17 cellular contexts compared by ENCODE assay signal in genomic region chr3:58988041-58988440, GRCh38.
DNase-seq lines count a peak whose midpoint lies in the region; ATAC-seq, FAIRE-seq and TF ChIP-seq lines count a peak whose summit lies in the region.
"Had no signal": no experiment of that assay in that cellular context is flagged by ENCODE, and none has a peak within 500 bp of the region (broad histone marks: within the 10 kb centered on the region; RNA-seq: fewer than 3 reads in every experiment).

No MANE protein-coding gene starts in this region.

- peaks cover 19% of the 10 kb centered on the region for H3K36me3 Mint-ChIP-seq in HFFc6 (ENCODE audit: low read depth)
- no peaks in the 10 kb centered on the region for H3K36me3 Mint-ChIP-seq in activated CD4-positive, alpha-beta T cell treated with anti-CD3 and anti-CD28 coated beads for 36 hours (ENCODE audit: low read depth)
- H3K36me3 Mint-ChIP-seq in mesothelial cell of epicardium = no peaks in the 10 kb centered on the region
- H3K36me3 Mint-ChIP-seq: CD14-positive monocyte; CD8-positive, alpha-beta T cell had no signal

- peaks cover 5% of the 10 kb centered on the region for H3K9me3 ChIP-seq in RWPE2 (ENCODE audit: severe bottlenecking)
- H3K9me3 ChIP-seq in keratinocyte (ENCODE audit: control insufficient read depth, low read depth, low read length) = no peaks in the 10 kb centered on the region

- H3K27ac Mint-ChIP-seq in HFFc6 (peak overlapping the region; percentile 85), mesothelial cell of epicardium (no peak overlapping the region)
- H3K27ac Mint-ChIP-seq in activated CD4-positive, alpha-beta T cell treated with anti-CD3 and anti-CD28 coated beads for 36 hours = no peak overlapping the region
- H3K27ac Mint-ChIP-seq: CD14-positive monocyte; CD8-positive, alpha-beta T cell had no signal

- CTCF ChIA-PET in activated CD4-positive, alpha-beta T cell treated with anti-CD3 and anti-CD28 coated beads for 36 hours (lab: Charles Lee) = interaction anchor here (0.6 kb wide), 1 partner anchor 667 kb away, joined by 3 read pairs; no protein-coding TSS in a partner anchor

- H3K4me2 ChIP-seq in keratinocyte (ENCODE audit: control insufficient read depth, extremely low read depth, insufficient read depth, low read depth, low read length) = no peak overlapping the region
- H3K4me2 ChIP-seq: A549 had no signal

- TF ChIP-seq CTCF in HFFc6 (IDR thresholded peaks at IDR 0.05) (no peak), RWPE2 (IDR thresholded peaks at IDR 0.05; ENCODE audit: poor library complexity, severe bottlenecking) (no peak), keratinocyte (optimal IDR thresholded peaks at IDR 0.05 in 1 of 3, IDR thresholded peaks at IDR 0.05 in 1 of 3, conservative IDR thresholded peaks at IDR 0.05 in 1 of 3; ENCODE audit: extremely low read depth in 1 of 3, insufficient read depth in 2 of 3, low read length in 3 of 3) (no peak), coronary artery (IDR thresholded peaks at IDR 0.05) (no peak), mesothelial cell of epicardium (IDR thresholded peaks at IDR 0.05; ENCODE audit: unreplicated experiment) (no peak)

- H3K36me3 ChIP-seq in RWPE2 (ENCODE audit: low read depth) (no peaks in the 10 kb centered on the region), keratinocyte (ENCODE audit: control insufficient read depth in 2 of 2, extremely low read depth in 1 of 2, insufficient read depth in 2 of 2, low read length in 2 of 2) (no peaks in the 10 kb centered on the region)

- H3K9me3 Mint-ChIP-seq in HFFc6 (peaks cover 6% of the 10 kb centered on the region; the same call in 1 of the 2 replicates), mesothelial cell of epicardium (peaks cover 13% of the 10 kb centered on the region)
- no peaks in the 10 kb centered on the region for H3K9me3 Mint-ChIP-seq in activated CD4-positive, alpha-beta T cell treated with anti-CD3 and anti-CD28 coated beads for 36 hours (ENCODE audit: low read depth)
- H3K9me3 Mint-ChIP-seq: CD14-positive monocyte; CD8-positive, alpha-beta T cell had no signal

- no peaks in the 10 kb centered on the region for H4K20me1 ChIP-seq in keratinocyte (ENCODE audit: control insufficient read depth, extremely low read depth, insufficient read depth, low read length)

- H3K27me3 Mint-ChIP-seq in HFFc6 (ENCODE audit: insufficient read depth) = no peaks in the 10 kb centered on the region
- H3K27me3 Mint-ChIP-seq in activated CD4-positive, alpha-beta T cell treated with anti-CD3 and anti-CD28 coated beads for 36 hours = peaks cover 9% of the 10 kb centered on the region
- no peaks in the 10 kb centered on the region for H3K27me3 Mint-ChIP-seq in mesothelial cell of epicardium (ENCODE audit: low read depth)

- H3K4me1 Mint-ChIP-seq in HFFc6 (ENCODE audit: low read depth) = peaks cover 56% of the 10 kb centered on the region
- H3K4me1 Mint-ChIP-seq in activated CD4-positive, alpha-beta T cell treated with anti-CD3 and anti-CD28 coated beads for 36 hours = no peaks in the 10 kb centered on the region
- no peaks in the 10 kb centered on the region for H3K4me1 Mint-ChIP-seq in mesothelial cell of epicardium
- H3K4me1 Mint-ChIP-seq: CD14-positive monocyte had no signal

- peaks cover 21% of the 10 kb centered on the region for H3K4me1 ChIP-seq in RWPE2 (ENCODE audit: insufficient read depth, poor library complexity, severe bottlenecking)
- H3K4me1 ChIP-seq in keratinocyte (ENCODE audit: control insufficient read depth, extremely low read depth, insufficient read depth, low read length) = peaks cover 20% of the 10 kb centered on the region
- H3K4me1 ChIP-seq: A549 had no signal

- H3K9ac ChIP-seq in keratinocyte (ENCODE audit: control insufficient read depth, extremely low read depth, insufficient read depth, low read length) = no peak overlapping the region

- intact Hi-C loops in activated CD4-positive, alpha-beta T cell treated with anti-CD3 and anti-CD28 coated beads for 36 hours (cut with DNase I, micrococcal nuclease) = no loop called here

- H3K9me1 ChIP-seq in keratinocyte (ENCODE audit: control insufficient read depth, extremely low read depth, insufficient read depth, low read length) = no peaks in the 10 kb centered on the region

- H3K4me3 ChIP-seq in RWPE2 (ENCODE audit: severe bottlenecking) (no peak overlapping the region), keratinocyte (ENCODE audit: control insufficient read depth in 2 of 3, extremely low read depth in 1 of 3, insufficient read depth in 2 of 3, low read depth in 1 of 3, low read length in 3 of 3) (no peak overlapping the region), coronary artery (no peak overlapping the region)
- H3K4me3 ChIP-seq: A549 had no signal

- FAIRE-seq in keratinocyte (lab: Jason Lieb, UNC) = peak; percentile 32
- FAIRE-seq: A549, GM12892, HepG2, HTR-8/SVneo had no signal

- no peak for ATAC-seq in RWPE2 (ENCODE audit: low read depth)
- ATAC-seq in activated CD4-positive, alpha-beta T cell treated with anti-CD3 and anti-CD28 coated beads for 36 hours = no peak
- ATAC-seq: A549; CD8-positive, alpha-beta T cell; HCT116; HepG2 had no signal

- no peaks in the 10 kb centered on the region for H3K79me2 ChIP-seq in keratinocyte (ENCODE audit: control insufficient read depth, insufficient read depth, low read length)

- DNase-seq in HFFc6 (no peak), RWPE2 (ENCODE audit: low spot score) (no peak), keratinocyte (ENCODE audit: low read depth, low spot score) (no peak), coronary artery (ENCODE audit: low spot score) (no peak), mesothelial cell of epicardium (ENCODE audit: low spot score in 2 of 2, unreplicated experiment in 2 of 2) (no peak)
- DNase-seq in activated CD4-positive, alpha-beta T cell treated with anti-CD3 and anti-CD28 coated beads for 36 hours = no peak
- DNase-seq: CD8-positive, alpha-beta T cell; COR-L47; DMS153; DND-41; GDM1 had no signal

- H2AFZ ChIP-seq in keratinocyte (ENCODE audit: control insufficient read depth, low read length) = peak overlapping the region; percentile 45

- H3K27me3 ChIP-seq in RWPE2 (ENCODE audit: insufficient read depth, poor library complexity, severe bottlenecking) (no peaks in the 10 kb centered on the region), keratinocyte (ENCODE audit: control insufficient read depth, extremely low read depth, insufficient read depth, low read length) (no peaks in the 10 kb centered on the region)

- H3K4me3 Mint-ChIP-seq in HFFc6 = peak overlapping the region; percentile 51; the same call in 1 of the 2 replicates
- H3K4me3 Mint-ChIP-seq in activated CD4-positive, alpha-beta T cell treated with anti-CD3 and anti-CD28 coated beads for 36 hours = no peak overlapping the region
- no peak overlapping the region for H3K4me3 Mint-ChIP-seq in mesothelial cell of epicardium
- H3K4me3 Mint-ChIP-seq: CD14-positive monocyte; CD8-positive, alpha-beta T cell had no signal

- POLR2A ChIA-PET in activated CD4-positive, alpha-beta T cell treated with anti-CD3 and anti-CD28 coated beads for 36 hours (lab: Charles Lee) = no interaction called here

- peak overlapping the region; percentile 73 for H3K27ac ChIP-seq in RWPE2 (ENCODE audit: poor library complexity, severe bottlenecking)
- H3K27ac ChIP-seq in keratinocyte (ENCODE audit: control insufficient read depth, insufficient read depth, low read length) = no peak overlapping the region
- H3K27ac ChIP-seq in coronary artery = no peak overlapping the region
- H3K27ac ChIP-seq: A549 had no signal

- dilution Hi-C loops in keratinocyte (cut with MboI; ENCODE audit: extremely low pct_ligation_motif_present, low sequenced_read_pairs) = no loop called here
